In the genomic region with DNA sequence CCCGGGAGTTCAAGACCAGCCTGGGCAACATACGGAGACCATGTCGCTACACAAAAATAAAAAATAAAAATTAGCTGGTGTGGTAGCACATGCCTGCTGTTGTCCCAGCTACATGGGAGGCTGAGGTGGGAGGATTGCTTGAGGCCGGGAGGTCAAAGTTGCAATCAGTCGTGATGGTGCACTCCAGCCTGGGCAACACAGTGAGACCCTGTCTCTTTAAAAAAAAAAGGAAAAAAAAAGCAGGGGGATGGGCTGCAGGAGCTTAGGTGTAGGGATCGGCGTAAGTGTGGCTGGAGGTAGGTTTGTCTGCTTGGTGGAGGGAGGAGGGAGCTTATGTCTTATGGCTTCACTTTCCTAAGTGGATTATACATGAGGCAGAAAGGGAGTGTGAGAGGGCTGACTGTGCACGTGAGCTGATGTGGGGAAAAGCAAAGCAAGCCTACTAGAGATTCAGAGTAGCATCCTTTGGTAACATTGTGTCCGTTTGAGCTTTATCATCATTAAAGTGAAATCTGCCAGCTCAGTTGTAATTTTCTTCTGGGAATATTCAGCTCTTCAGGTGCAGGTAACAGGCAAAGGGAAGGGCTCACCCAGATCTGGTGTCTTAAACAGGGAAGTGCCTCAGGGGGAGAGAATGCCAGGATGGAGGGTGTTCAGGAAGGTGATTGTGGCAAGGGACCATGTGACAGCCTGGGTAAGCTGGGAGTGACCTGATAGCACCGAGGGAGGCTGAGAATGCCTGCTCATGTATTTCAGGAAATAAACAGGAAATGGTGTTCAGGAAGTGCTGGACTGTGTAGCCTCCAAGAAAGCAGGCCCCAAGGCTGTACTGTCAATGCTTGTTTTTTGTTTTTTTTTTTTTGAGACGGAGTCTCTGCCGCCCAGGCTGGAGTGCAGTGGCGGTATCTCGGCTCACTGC, we compare ENCODE assay signal across 8 cellular contexts. TPM values are rescaled to one million over a fixed set of nuclear protein-coding genes. Genes with fewer than 3 reads are reported as not detected.
DNase-seq lines count a peak whose midpoint lies in the region; ATAC-seq and TF ChIP-seq lines count a peak whose summit lies in the region.

No MANE protein-coding gene starts in this region.

- no peaks in the 10 kb centered on the region for H4K20me1 ChIP-seq in hepatocyte (ENCODE audit: insufficient read depth, poor library complexity, severe bottlenecking)

- no peak overlapping the region for H3K27ac ChIP-seq in hepatocyte

- no peak for TF ChIP-seq CTCF in hepatocyte (IDR thresholded peaks at IDR 0.05; ENCODE audit: poor library complexity)

- H3K9me3 ChIP-seq in hepatocyte (ENCODE audit: low read depth) = no peaks in the 10 kb centered on the region

- no peaks in the 10 kb centered on the region for H3K9me2 ChIP-seq in hepatocyte (replicated peaks; ENCODE audit: insufficient read depth)

- H3K4me2 ChIP-seq in hepatocyte = no peak overlapping the region

- H3K4me1 ChIP-seq in hepatocyte (ENCODE audit: insufficient read depth) = peaks cover 8% of the 10 kb centered on the region

- H3K36me3 ChIP-seq in hepatocyte (replicated peaks; ENCODE audit: insufficient read depth, low read depth) = no peaks in the 10 kb centered on the region

- POLR2A ChIA-PET in activated CD4-positive, alpha-beta memory T cell treated with anti-CD3 and anti-CD28 coated beads for 36 hours (lab: Charles Lee) = interaction anchor here (0.6 to 1.1 kb wide), 4 partner anchors 18 to 268 kb away, joined by 3 to 5 read pairs (median 4); a partner anchor contains a TSS

- peak; percentile 60 for DNase-seq in activated CD4-positive, alpha-beta T cell treated with anti-CD3 and anti-CD28 coated beads, Interleukin-2, amount 10 ng/mL, durations not matched to agents 24 days and 14 days
- no peak for DNase-seq in activated CD4-positive, alpha-beta T cell treated with anti-CD3 and anti-CD28 coated beads for 1 hour
- DNase-seq in activated CD4-positive, alpha-beta memory T cell treated with anti-CD3 and anti-CD28 coated beads for 36 hours = no peak
- DNase-seq in hepatocyte (ENCODE audit: low spot score) = peak; percentile 11
- DNase-seq in islet precursor cell = no peak
- no peak for DNase-seq in NCI-H2171 treated with DMSO at 0.1 percent for 48 hours (lab: John Stamatoyannopoulos, UW)

- H3K27ac Mint-ChIP-seq in activated CD4-positive, alpha-beta T cell treated with anti-CD3 and anti-CD28 coated beads, Interleukin-2, amount 10 ng/mL, durations not matched to agents 24 days and 14 days = peak overlapping the region; percentile 63
- H3K27ac Mint-ChIP-seq in activated CD4-positive, alpha-beta memory T cell treated with anti-CD3 and anti-CD28 coated beads for 36 hours = peak overlapping the region; percentile 6
- H3K27ac Mint-ChIP-seq in stimulated activated naive CD8-positive, alpha-beta T cell treated with anti-CD3 and anti-CD28 coated beads, Interleukin-15, Interleukin-2, amounts not matched to agents 100 ng/mL and 50 ng/mL, for 24 hours = peak overlapping the region; percentile 46

- peaks cover 21% of the 10 kb centered on the region for H3K36me3 Mint-ChIP-seq in activated CD4-positive, alpha-beta T cell treated with anti-CD3 and anti-CD28 coated beads, Interleukin-2, amount 10 ng/mL, durations not matched to agents 24 days and 14 days (ENCODE audit: low read depth)
- H3K36me3 Mint-ChIP-seq in activated CD4-positive, alpha-beta memory T cell treated with anti-CD3 and anti-CD28 coated beads for 36 hours = peaks cover 17% of the 10 kb centered on the region
- peaks cover 10% of the 10 kb centered on the region for H3K36me3 Mint-ChIP-seq in stimulated activated naive CD8-positive, alpha-beta T cell treated with anti-CD3 and anti-CD28 coated beads, Interleukin-15, Interleukin-2, amounts not matched to agents 100 ng/mL and 50 ng/mL, for 24 hours (ENCODE audit: low read depth)

- no peaks in the 10 kb centered on the region for H3K27me3 ChIP-seq in hepatocyte

- CTCF ChIA-PET in activated CD4-positive, alpha-beta memory T cell treated with anti-CD3 and anti-CD28 coated beads for 36 hours (lab: Charles Lee) = interaction anchor here (1.1 kb wide), 1 partner anchor 113 kb away, joined by 4 read pairs; no protein-coding TSS in a partner anchor

- H3K79me2 ChIP-seq in hepatocyte = no peaks in the 10 kb centered on the region

- peak overlapping the region; percentile 44 for H3K4me3 Mint-ChIP-seq in activated CD4-positive, alpha-beta T cell treated with anti-CD3 and anti-CD28 coated beads, Interleukin-2, amount 10 ng/mL, durations not matched to agents 24 days and 14 days
- H3K4me3 Mint-ChIP-seq in activated CD4-positive, alpha-beta memory T cell treated with anti-CD3 and anti-CD28 coated beads for 36 hours = no peak overlapping the region
- H3K4me3 Mint-ChIP-seq in stimulated activated naive CD8-positive, alpha-beta T cell treated with anti-CD3 and anti-CD28 coated beads, Interleukin-15, Interleukin-2, amounts not matched to agents 100 ng/mL and 50 ng/mL, for 24 hours = peak overlapping the region; percentile 0

- intact Hi-C loops in activated CD4-positive, alpha-beta T cell treated with anti-CD3 and anti-CD28 coated beads, Interleukin-2, amount 10 ng/mL, durations not matched to agents 24 days and 14 days (cut with micrococcal nuclease) = no loop called here
- intact Hi-C loops in activated CD4-positive, alpha-beta memory T cell treated with anti-CD3 and anti-CD28 coated beads for 36 hours (cut with micrococcal nuclease) = loop anchor here (1.0 kb wide), 1 partner anchor 22 kb away; no protein-coding TSS in a partner anchor

- H2AFZ ChIP-seq in hepatocyte = no peak overlapping the region

- no peaks in the 10 kb centered on the region for H3K27me3 Mint-ChIP-seq in activated CD4-positive, alpha-beta T cell treated with anti-CD3 and anti-CD28 coated beads, Interleukin-2, amount 10 ng/mL, durations not matched to agents 24 days and 14 days
- no peaks in the 10 kb centered on the region for H3K27me3 Mint-ChIP-seq in activated CD4-positive, alpha-beta memory T cell treated with anti-CD3 and anti-CD28 coated beads for 36 hours
- H3K27me3 Mint-ChIP-seq in stimulated activated naive CD8-positive, alpha-beta T cell treated with anti-CD3 and anti-CD28 coated beads, Interleukin-15, Interleukin-2, amounts not matched to agents 100 ng/mL and 50 ng/mL, for 24 hours = no peaks in the 10 kb centered on the region

- H3K4me3 ChIP-seq in hepatocyte = no peak overlapping the region

- H3K4me1 Mint-ChIP-seq in activated CD4-positive, alpha-beta T cell treated with anti-CD3 and anti-CD28 coated beads, Interleukin-2, amount 10 ng/mL, durations not matched to agents 24 days and 14 days = peaks cover 15% of the 10 kb centered on the region
- peaks cover 15% of the 10 kb centered on the region for H3K4me1 Mint-ChIP-seq in activated CD4-positive, alpha-beta memory T cell treated with anti-CD3 and anti-CD28 coated beads for 36 hours (ENCODE audit: low read depth)
- peaks cover 28% of the 10 kb centered on the region for H3K4me1 Mint-ChIP-seq in stimulated activated naive CD8-positive, alpha-beta T cell treated with anti-CD3 and anti-CD28 coated beads, Interleukin-15, Interleukin-2, amounts not matched to agents 100 ng/mL and 50 ng/mL, for 24 hours (ENCODE audit: low read depth)

- ATAC-seq in GM19463 (IDR thresholded peaks at IDR 0.05; ENCODE audit: unreplicated experiment) = no peak

- WGBS in hepatocyte (ENCODE audit: low lambda C conversion rate, missing lambda C conversion rate) = 76% methylated on average over 14 of the region's 14 CpGs

- no peaks in the 10 kb centered on the region for H3K9me3 Mint-ChIP-seq in activated CD4-positive, alpha-beta T cell treated with anti-CD3 and anti-CD28 coated beads, Interleukin-2, amount 10 ng/mL, durations not matched to agents 24 days and 14 days
- H3K9me3 Mint-ChIP-seq in activated CD4-positive, alpha-beta memory T cell treated with anti-CD3 and anti-CD28 coated beads for 36 hours = no peaks in the 10 kb centered on the region
- no peaks in the 10 kb centered on the region for H3K9me3 Mint-ChIP-seq in stimulated activated naive CD8-positive, alpha-beta T cell treated with anti-CD3 and anti-CD28 coated beads, Interleukin-15, Interleukin-2, amounts not matched to agents 100 ng/mL and 50 ng/mL, for 24 hours

RNA-seq across cellular contexts. Expression of a gene that starts 17.6 kb away (rescaled TPM):
- total RNA-seq in activated CD4-positive, alpha-beta T cell treated with anti-CD3 and anti-CD28 coated beads, Interleukin-2, amount 10 ng/mL, durations not matched to agents 24 days and 14 days = 45.8 and 46.0 TPM in 2 replicates
- 10 to 100 TPM; 41.6 to 42.3 TPM for total RNA-seq in activated CD4-positive, alpha-beta memory T cell treated with anti-CD3 and anti-CD28 coated beads for 36 hours
- total RNA-seq in hepatocyte = 49.5 and 61.0 TPM in 2 replicates
- 12.0 and 13.5 TPM in 2 replicates for polyA plus RNA-seq in hepatocyte

RNA-seq across cellular contexts. Expression of a gene that starts 34.2 kb away (rescaled TPM):
- total RNA-seq in activated CD4-positive, alpha-beta T cell treated with anti-CD3 and anti-CD28 coated beads, Interleukin-2, amount 10 ng/mL, durations not matched to agents 24 days and 14 days = 33.6 and 34.8 TPM in 2 replicates
- 10 to 100 TPM; 31.0 to 33.7 TPM for total RNA-seq in activated CD4-positive, alpha-beta memory T cell treated with anti-CD3 and anti-CD28 coated beads for 36 hours
- total RNA-seq in hepatocyte = 7.0 and 10.2 TPM in 2 replicates
- polyA plus RNA-seq in hepatocyte = 5.5 and 8.2 TPM in 2 replicates

RNA-seq across cellular contexts. Expression of a gene that starts 37.6 kb away (rescaled TPM):
- total RNA-seq in activated CD4-positive, alpha-beta T cell treated with anti-CD3 and anti-CD28 coated beads, Interleukin-2, amount 10 ng/mL, durations not matched to agents 24 days and 14 days = not detected in 2 replicates
- total RNA-seq in activated CD4-positive, alpha-beta memory T cell treated with anti-CD3 and anti-CD28 coated beads for 36 hours = not detected
- total RNA-seq in hepatocyte = 0.44 and 0.70 TPM in 2 replicates
- polyA plus RNA-seq in hepatocyte = 1.2 and 4.2 TPM in 2 replicates

Comparison
In these comparisons a context has a peak if more than half of its experiments do, and no peak if none do; other contexts are left out.
1. DNase-seq: peak in activated CD4-positive, alpha-beta T cell treated with anti-CD3 and anti-CD28 coated beads, Interleukin-2, amount 10 ng/mL, durations not matched to agents 24 days and 14 days (single experiment) and hepatocyte (single experiment); none in activated CD4-positive, alpha-beta T cell treated with anti-CD3 and anti-CD28 coated beads for 1 hour (single experiment), activated CD4-positive, alpha-beta memory T cell treated with anti-CD3 and anti-CD28 coated beads for 36 hours (single experiment), islet precursor cell (single experiment) and NCI-H2171 treated with DMSO at 0.1 percent for 48 hours (single experiment).
2. H3K27ac Mint-ChIP-seq: peak in every context shown above with its lines; median percentile 63 in activated CD4-positive, alpha-beta T cell treated with anti-CD3 and anti-CD28 coated beads, Interleukin-2, amount 10 ng/mL, durations not matched to agents 24 days and 14 days; 46 in stimulated activated naive CD8-positive, alpha-beta T cell treated with anti-CD3 and anti-CD28 coated beads, Interleukin-15, Interleukin-2, amounts not matched to agents 100 ng/mL and 50 ng/mL, for 24 hours; 6 in activated CD4-positive, alpha-beta memory T cell treated with anti-CD3 and anti-CD28 coated beads for 36 hours.